In the genomic region with DNA sequence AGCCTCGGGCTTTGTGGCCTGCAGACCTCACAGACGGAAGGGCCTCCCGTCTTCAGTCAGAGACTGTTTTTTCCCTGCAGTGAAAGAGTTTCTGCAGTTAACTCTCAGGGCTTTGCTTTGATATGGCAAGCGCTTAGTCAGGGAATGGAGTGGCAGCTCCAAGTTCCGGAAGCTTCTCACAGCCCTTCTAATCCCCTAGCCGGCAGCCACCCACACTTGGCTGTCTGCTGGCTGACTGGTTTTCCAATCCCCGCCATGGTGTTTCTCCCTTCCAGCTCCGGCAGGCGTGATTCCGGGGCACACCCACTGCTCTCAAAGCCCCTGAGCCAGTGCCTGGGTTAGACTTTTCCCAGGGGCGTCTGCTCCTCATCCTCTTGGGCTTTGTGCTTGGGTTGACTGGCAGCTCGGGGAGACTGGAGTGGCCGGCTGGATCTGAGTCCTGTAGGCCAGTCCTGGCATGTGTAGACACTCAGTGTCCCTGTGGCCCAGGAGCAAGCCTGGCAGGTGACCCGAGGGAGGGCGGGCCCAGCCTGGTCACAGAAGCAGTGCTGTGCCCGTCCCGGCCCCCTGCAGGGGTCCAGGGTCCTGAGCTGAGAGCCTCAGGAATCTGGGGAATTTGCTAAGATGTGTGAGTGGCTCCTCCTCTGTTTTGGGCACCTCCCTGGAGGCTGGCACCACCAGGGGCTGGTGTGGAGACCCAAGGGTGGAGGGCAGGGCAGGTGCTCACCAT, we compare ENCODE assay signal across 10 cellular contexts. TPM values are rescaled to one million over a fixed set of nuclear protein-coding genes. Genes with fewer than 3 reads are reported as not detected.
DNase-seq lines count a peak whose midpoint lies in the region; ATAC-seq and TF ChIP-seq lines count a peak whose summit lies in the region.
"Had no signal": no experiment of that assay in that cellular context is flagged by ENCODE, and none has a peak within 500 bp of the region (broad histone marks: within the 10 kb centered on the region; RNA-seq: fewer than 3 reads in every experiment).

No MANE protein-coding gene starts in this region.

- intact Hi-C loops in activated CD8-positive, alpha-beta T cell treated with anti-CD3 and anti-CD28 coated beads for 36 hours (cut with micrococcal nuclease): no loop called here
- intact Hi-C loops in activated CD4-positive, alpha-beta T cell treated with anti-CD3 and anti-CD28 coated beads for 36 hours (cut with DNase I, micrococcal nuclease): no loop called here
- intact Hi-C loops in ascending aorta (cut with DNase I): no loop called here

- no peaks in the 10 kb centered on the region for H3K36me3 Mint-ChIP-seq in glutamatergic neuron (ENCODE audit: unreplicated experiment)
- H3K36me3 Mint-ChIP-seq in activated CD8-positive, alpha-beta T cell treated with anti-CD3 and anti-CD28 coated beads for 36 hours (ENCODE audit: low read depth): no peaks in the 10 kb centered on the region
- H3K36me3 Mint-ChIP-seq in activated CD4-positive, alpha-beta T cell treated with anti-CD3 and anti-CD28 coated beads for 36 hours (ENCODE audit: low read depth): no peaks in the 10 kb centered on the region

- peaks cover 14% of the 10 kb centered on the region for H3K4me1 ChIP-seq in parathyroid adenoma
- peaks cover 6 to 7% of the 10 kb centered on the region in 2 donors for H3K4me1 ChIP-seq in ascending aorta

- ATAC-seq in activated CD8-positive, alpha-beta T cell treated with anti-CD3 and anti-CD28 coated beads for 36 hours: no peak
- ATAC-seq in GM21515 (IDR thresholded peaks at IDR 0.05; ENCODE audit: unreplicated experiment): no peak
- no peak for ATAC-seq in activated CD4-positive, alpha-beta T cell treated with anti-CD3 and anti-CD28 coated beads for 36 hours

- H3K9ac ChIP-seq in parathyroid adenoma: no peak overlapping the region

- no peak overlapping the region for H3K4me2 ChIP-seq in parathyroid adenoma (ENCODE audit: low read length)

- peak overlapping the region; percentile 85 for H2AFZ ChIP-seq in parathyroid adenoma

- CTCF ChIA-PET in activated CD8-positive, alpha-beta T cell treated with anti-CD3 and anti-CD28 coated beads for 36 hours (lab: Charles Lee): no interaction called here
- CTCF ChIA-PET in activated CD4-positive, alpha-beta T cell treated with anti-CD3 and anti-CD28 coated beads for 36 hours (lab: Charles Lee): interaction anchor here (1.2 kb wide), 1 partner anchor 76 kb away, joined by 3 read pairs; no protein-coding TSS in a partner anchor

- H3K4me3 ChIP-seq in parathyroid adenoma (ENCODE audit: low read depth, low read length) (no peak overlapping the region), ascending aorta (no peak overlapping the region)
- H3K4me3 ChIP-seq: mucosa of descending colon had no signal

- H3K36me3 ChIP-seq in parathyroid adenoma (ENCODE audit: control insufficient read depth, insufficient read depth, low read length) (no peaks in the 10 kb centered on the region), ascending aorta (no peaks in the 10 kb centered on the region)

- H3K27ac ChIP-seq in parathyroid adenoma (peak overlapping the region; percentile 87), ascending aorta (no peak overlapping the region)

- H3K27ac Mint-ChIP-seq in glutamatergic neuron (ENCODE audit: unreplicated experiment): peak overlapping the region; percentile 70
- no peak overlapping the region for H3K27ac Mint-ChIP-seq in activated CD8-positive, alpha-beta T cell treated with anti-CD3 and anti-CD28 coated beads for 36 hours
- H3K27ac Mint-ChIP-seq in activated CD4-positive, alpha-beta T cell treated with anti-CD3 and anti-CD28 coated beads for 36 hours: no peak overlapping the region

- TF ChIP-seq CTCF in glutamatergic neuron (IDR thresholded peaks at IDR 0.05; ENCODE audit: partially characterized antibody, unreplicated experiment) (no peak), parathyroid adenoma (IDR thresholded peaks at IDR 0.05) (no peak), ascending aorta (IDR thresholded peaks at IDR 0.05) (no peak)
- no peak for TF ChIP-seq CTCF in activated CD8-positive, alpha-beta T cell treated with anti-CD3 and anti-CD28 coated beads for 36 hours (IDR thresholded peaks at IDR 0.05)

- H3K4me3 Mint-ChIP-seq in glutamatergic neuron (ENCODE audit: unreplicated experiment): no peak overlapping the region
- no peak overlapping the region for H3K4me3 Mint-ChIP-seq in activated CD8-positive, alpha-beta T cell treated with anti-CD3 and anti-CD28 coated beads for 36 hours
- no peak overlapping the region for H3K4me3 Mint-ChIP-seq in activated CD4-positive, alpha-beta T cell treated with anti-CD3 and anti-CD28 coated beads for 36 hours

- H3K27me3 Mint-ChIP-seq in glutamatergic neuron (ENCODE audit: unreplicated experiment): peaks cover 10% of the 10 kb centered on the region
- no peaks in the 10 kb centered on the region for H3K27me3 Mint-ChIP-seq in activated CD8-positive, alpha-beta T cell treated with anti-CD3 and anti-CD28 coated beads for 36 hours
- H3K27me3 Mint-ChIP-seq in activated CD4-positive, alpha-beta T cell treated with anti-CD3 and anti-CD28 coated beads for 36 hours: no peaks in the 10 kb centered on the region

- POLR2A ChIA-PET in activated CD8-positive, alpha-beta T cell treated with anti-CD3 and anti-CD28 coated beads for 36 hours (lab: Charles Lee): no interaction called here
- POLR2A ChIA-PET in activated CD4-positive, alpha-beta T cell treated with anti-CD3 and anti-CD28 coated beads for 36 hours (lab: Charles Lee): no interaction called here

- peaks cover 11% of the 10 kb centered on the region for H3K9me3 Mint-ChIP-seq in glutamatergic neuron (ENCODE audit: unreplicated experiment)
- H3K9me3 Mint-ChIP-seq in activated CD8-positive, alpha-beta T cell treated with anti-CD3 and anti-CD28 coated beads for 36 hours: no peaks in the 10 kb centered on the region
- H3K9me3 Mint-ChIP-seq in activated CD4-positive, alpha-beta T cell treated with anti-CD3 and anti-CD28 coated beads for 36 hours (ENCODE audit: low read depth): no peaks in the 10 kb centered on the region

- no peaks in the 10 kb centered on the region for H3K27me3 ChIP-seq in parathyroid adenoma (ENCODE audit: control insufficient read depth, insufficient read depth, low read length)
- H3K27me3 ChIP-seq in ascending aorta: no peaks in the 10 kb centered on the region

- DNase-seq in Ammon's horn (ENCODE audit: low spot score) (peak; percentile 65), amniotic stem cell (lab: John Stamatoyannopoulos, UW) (peak; percentile 51), glutamatergic neuron (no peak), ascending aorta (ENCODE audit: low spot score in 2 of 2) (no peak)
- DNase-seq in activated CD8-positive, alpha-beta T cell treated with anti-CD3 and anti-CD28 coated beads for 36 hours: no peak
- no peak for DNase-seq in activated CD4-positive, alpha-beta T cell treated with anti-CD3 and anti-CD28 coated beads for 36 hours
- DNase-seq: mucosa of descending colon, SHP77 treated with DMSO at 0.1 percent for 48 hours had no signal

- peaks cover 54% of the 10 kb centered on the region for H3K4me1 Mint-ChIP-seq in glutamatergic neuron (ENCODE audit: low read depth, unreplicated experiment)
- H3K4me1 Mint-ChIP-seq in activated CD8-positive, alpha-beta T cell treated with anti-CD3 and anti-CD28 coated beads for 36 hours (ENCODE audit: low read depth): no peaks in the 10 kb centered on the region
- H3K4me1 Mint-ChIP-seq in activated CD4-positive, alpha-beta T cell treated with anti-CD3 and anti-CD28 coated beads for 36 hours: peaks cover 2% of the 10 kb centered on the region

- no peaks in the 10 kb centered on the region for H3K79me2 ChIP-seq in parathyroid adenoma

- no peaks in the 10 kb centered on the region for H3K9me3 ChIP-seq in parathyroid adenoma (ENCODE audit: control insufficient read depth, low read length)
- H3K9me3 ChIP-seq in ascending aorta: no peaks in the 10 kb centered on the region
- H3K9me3 ChIP-seq: mucosa of descending colon had no signal

RNA-seq across cellular contexts. Expression of a gene that starts 30.0 kb away (rescaled TPM):
- total RNA-seq in glutamatergic neuron (ENCODE audit: unreplicated experiment) (252 TPM), ascending aorta (14.4 TPM)
- total RNA-seq in activated CD8-positive, alpha-beta T cell treated with anti-CD3 and anti-CD28 coated beads for 36 hours: 1 to 10 TPM; 5.9 to 6.3 TPM
- total RNA-seq in activated CD4-positive, alpha-beta T cell treated with anti-CD3 and anti-CD28 coated beads for 36 hours: 1 to 10 TPM; 4.6 to 5.0 TPM

Comparison
In these comparisons a context has a peak if more than half of its experiments do, and no peak if none do; other contexts are left out.
1. DNase-seq: peak in Ammon's horn (single experiment) and amniotic stem cell (single experiment); none in glutamatergic neuron (single experiment), activated CD8-positive, alpha-beta T cell treated with anti-CD3 and anti-CD28 coated beads for 36 hours (single experiment), activated CD4-positive, alpha-beta T cell treated with anti-CD3 and anti-CD28 coated beads for 36 hours (single experiment) and ascending aorta (0 of 2).
2. RNA of a gene that starts 30.0 kb away (total RNA-seq): 252 TPM in glutamatergic neuron (single experiment); 14.4 TPM in ascending aorta (single experiment), 5.9 to 6.3 TPM in activated CD8-positive, alpha-beta T cell treated with anti-CD3 and anti-CD28 coated beads for 36 hours and 4.6 to 5.0 TPM in activated CD4-positive, alpha-beta T cell treated with anti-CD3 and anti-CD28 coated beads for 36 hours; every median in the first group is over 10 times any median in the second.